22 cellular contexts compared by ENCODE assay signal in genomic region chr19:50536662-50537305, GRCh38. TPM values are rescaled to one million over a fixed set of nuclear protein-coding genes. Genes with fewer than 3 reads are reported as not detected.
DNase-seq lines count a peak whose midpoint lies in the region; ATAC-seq, FAIRE-seq and TF ChIP-seq lines count a peak whose summit lies in the region.
"Had no signal": no experiment of that assay in that cellular context is flagged by ENCODE, and none has a peak within 500 bp of the region (broad histone marks: within the 10 kb centered on the region; RNA-seq: fewer than 3 reads in every experiment).

No MANE protein-coding gene starts in this region.

- H3K4me1 Mint-ChIP-seq in activated naive CD8-positive, alpha-beta T cell treated with anti-CD3 and anti-CD28 coated beads, Interleukin-2, amount 50 U/mL, for 24 hours, result peaks cover 3% of the 10 kb centered on the region
- H3K4me1 Mint-ChIP-seq: activated CD4-positive, alpha-beta T cell treated with anti-CD3 and anti-CD28 coated beads for 36 hours; CD4-positive, alpha-beta memory T cell had no signal

- H4K20me1 ChIP-seq in Karpas-422 (ENCODE audit: insufficient read depth, low read depth, low read length) (no peaks in the 10 kb centered on the region), K562 (replicated peaks; ENCODE audit: control insufficient read depth, insufficient read depth, low read length) (peaks cover 2% of the 10 kb centered on the region; the same call in 1 of the 2 replicates)

- H2AFZ ChIP-seq in Karpas-422 (ENCODE audit: low read length) (no peak overlapping the region), K562 (ENCODE audit: low read depth, low read length) (no peak overlapping the region)

- TF ChIP-seq CTCF in BJ (IDR thresholded peaks at IDR 0.05; ENCODE audit: insufficient read depth, low read depth, low read length), result 0 out of 2 replicates have a peak, but pooled peaks have one; percentile 1
- TF ChIP-seq CTCF in K562 (IDR thresholded peaks at IDR 0.05 in 2 of 3, conservative IDR thresholded peaks at IDR 0.05 in 1 of 3; ENCODE audit: insufficient read depth in 2 of 3, low read depth in 1 of 3, low read length in 3 of 3), result peak; percentile 31 to 48 (median 40); a peak in 4 of 6 replicates
- TF ChIP-seq CTCF in lower leg skin (IDR thresholded peaks at IDR 0.05), result no peak

- no peak overlapping the region for H3K27ac Mint-ChIP-seq in activated naive CD8-positive, alpha-beta T cell treated with anti-CD3 and anti-CD28 coated beads, Interleukin-2, amount 50 U/mL, for 24 hours
- H3K27ac Mint-ChIP-seq: activated CD4-positive, alpha-beta T cell treated with anti-CD3 and anti-CD28 coated beads for 36 hours; activated naive CD4-positive, alpha-beta T cell treated with anti-CD3 and anti-CD28 coated beads for 36 hours; CD4-positive, alpha-beta memory T cell had no signal

- H3K27me3 ChIP-seq in BJ (ENCODE audit: control insufficient read depth, insufficient read depth, low read length) (no peaks in the 10 kb centered on the region), Karpas-422 (ENCODE audit: low read length) (no peaks in the 10 kb centered on the region; the same call in 1 of the 2 replicates), K562 (ENCODE audit: control insufficient read depth in 2 of 2, insufficient read depth in 2 of 2, low read length in 2 of 2) (peaks cover 0 to 5% of the 10 kb centered on the region in 2 experiments; a peak in 1 of 5 replicates)
- H3K27me3 ChIP-seq: cardiac muscle cell, upper lobe of left lung had no signal

- WGBS in K562 (ENCODE audit: insufficient coverage, low coverage, missing lambda C conversion rate), result 57% methylated on average over 16 of the region's 16 CpGs
- 83 to 89% methylated on average over 16 of the region's 16 CpGs for WGBS in lower leg skin, 2 donors

- TF ChIP-seq EP300 in K562 (IDR thresholded peaks at IDR 0.05; ENCODE audit: low read length), result no peak

- no peak overlapping the region for H3K4me3 ChIP-seq in BJ (ENCODE audit: low read depth, low read length)
- H3K4me3 ChIP-seq in Karpas-422 (ENCODE audit: low read length), result no peak overlapping the region
- no peak overlapping the region for H3K4me3 ChIP-seq in K562
- H3K4me3 ChIP-seq in lower leg skin (ENCODE audit: low read depth, poor library complexity, severe bottlenecking), result no peak overlapping the region
- H3K4me3 ChIP-seq: cardiac muscle cell, psoas muscle, upper lobe of left lung had no signal

- no peaks in the 10 kb centered on the region for H3K36me3 Mint-ChIP-seq in activated naive CD8-positive, alpha-beta T cell treated with anti-CD3 and anti-CD28 coated beads, Interleukin-2, amount 50 U/mL, for 24 hours (ENCODE audit: low read depth)
- H3K36me3 Mint-ChIP-seq: CD4-positive, alpha-beta memory T cell had no signal

- H3K9me3 Mint-ChIP-seq in activated naive CD8-positive, alpha-beta T cell treated with anti-CD3 and anti-CD28 coated beads, Interleukin-2, amount 50 U/mL, for 24 hours, result no peaks in the 10 kb centered on the region

- H3K79me2 ChIP-seq in Karpas-422 (ENCODE audit: low read length) (no peaks in the 10 kb centered on the region), K562 (ENCODE audit: control insufficient read depth, insufficient read depth, low read length) (no peaks in the 10 kb centered on the region)

- TF ChIP-seq POLR2A in K562 (conservative IDR thresholded peaks at IDR 0.05) (no peak), lower leg skin (IDR thresholded peaks at IDR 0.05) (no peak)

- DNase-seq in BJ (ENCODE audit: low read depth) (no peak), Karpas-422 (peak; percentile 65), K562 (ENCODE audit: extremely low read depth in 1 of 4, low spot score in 3 of 4) (no peak), left lobe of liver (ENCODE audit: low spot score) (no peak), NAMALWA (ENCODE audit: low spot score) (no peak), lower leg skin (ENCODE audit: low spot score in 2 of 2) (no peak)
- DNase-seq in activated naive CD8-positive, alpha-beta T cell treated with anti-CD3 and anti-CD28 coated beads, Interleukin-2, amount 50 U/mL, for 24 hours, result no peak
- DNase-seq: 8988T; activated CD4-positive, alpha-beta T cell treated with anti-CD3 and anti-CD28 coated beads for 36 hours; activated naive CD4-positive, alpha-beta T cell treated with anti-CD3 and anti-CD28 coated beads for 36 hours; glutamatergic neuron; NK-92 treated with Interleukin-12 subunit alpha and Interleukin-12 subunit beta, amount 100 ng/mL, for 24 hours; psoas muscle; T-helper 1 cell had no signal

- H3K9me2 ChIP-seq in Karpas-422 (replicated peaks; ENCODE audit: insufficient read depth, low read length), result no peaks in the 10 kb centered on the region

- TF ChIP-seq RAD21 in K562 (CRISPR knock-in tag; conservative IDR thresholded peaks at IDR 0.05 in 1 of 2, IDR thresholded peaks at IDR 0.05 in 1 of 2), result no peak

- no peak overlapping the region for H3K4me3 Mint-ChIP-seq in activated naive CD8-positive, alpha-beta T cell treated with anti-CD3 and anti-CD28 coated beads, Interleukin-2, amount 50 U/mL, for 24 hours
- H3K4me3 Mint-ChIP-seq: activated CD4-positive, alpha-beta T cell treated with anti-CD3 and anti-CD28 coated beads for 36 hours; activated naive CD4-positive, alpha-beta T cell treated with anti-CD3 and anti-CD28 coated beads for 36 hours; CD4-positive, alpha-beta memory T cell had no signal

- ATAC-seq in K562 (peak; percentile 59), left lobe of liver (peak; percentile 19), GM21528 (IDR thresholded peaks at IDR 0.05; ENCODE audit: low FRiP score, unreplicated experiment) (no peak)
- ATAC-seq in activated naive CD8-positive, alpha-beta T cell treated with anti-CD3 and anti-CD28 coated beads, Interleukin-2, amount 50 U/mL, for 24 hours, result no peak

- intact Hi-C loops in K562 (cut with micrococcal nuclease), result loop anchor here (1.0 to 10.0 kb wide), 6 partner anchors 20 to 386 kb away; no protein-coding TSS in a partner anchor
- intact Hi-C loops in lower leg skin (cut with DNase I; ENCODE audit: low total_unique reads), result no loop called here

- no peaks in the 10 kb centered on the region for H3K9me1 ChIP-seq in K562 (ENCODE audit: control insufficient read depth, insufficient read depth, low read length)

- CTCF ChIA-PET in BJ (lab: Yijun Ruan, JAX) (interaction anchor here (0.7 to 3.9 kb wide), 13 partner anchors 8 to 386 kb away, joined by 3 to 37 read pairs (median 9); partner anchors contain the start of gene JOSD2), K562 (lab: Yijun Ruan, JAX; ENCODE audit: low intra/inter-chr PET ratio) (interaction anchor here (0.7 to 1.8 kb wide), 4 partner anchors 122 to 247 kb away, joined by 3 to 12 read pairs (median 4); no protein-coding TSS in a partner anchor)

- H3K4me1 ChIP-seq in Karpas-422 (ENCODE audit: low read length), result no peaks in the 10 kb centered on the region
- H3K4me1 ChIP-seq in K562 (replicated peaks in 1 of 2; ENCODE audit: control insufficient read depth in 2 of 2, insufficient read depth in 2 of 2, low read length in 2 of 2), result peaks cover 0 to 3% of the 10 kb centered on the region in 2 experiments; a peak in 1 of 5 replicates
- H3K4me1 ChIP-seq: psoas muscle, upper lobe of left lung had no signal

- H3K27me3 Mint-ChIP-seq in activated naive CD8-positive, alpha-beta T cell treated with anti-CD3 and anti-CD28 coated beads, Interleukin-2, amount 50 U/mL, for 24 hours, result peaks cover 21% of the 10 kb centered on the region

- no peaks in the 10 kb centered on the region for H3K36me3 ChIP-seq in BJ (ENCODE audit: control insufficient read depth, insufficient read depth, low read length)
- H3K36me3 ChIP-seq in Karpas-422 (ENCODE audit: insufficient read depth, low read length), result no peaks in the 10 kb centered on the region
- H3K36me3 ChIP-seq in K562 (ENCODE audit: control insufficient read depth, insufficient read depth, low read length), result no peaks in the 10 kb centered on the region
- H3K36me3 ChIP-seq: cardiac muscle cell, neutrophil, upper lobe of left lung had no signal

- H3K27ac ChIP-seq in Karpas-422 (ENCODE audit: low read length), result no peak overlapping the region
- H3K27ac ChIP-seq in K562 (ENCODE audit: extremely low read depth, low read depth, low read length), result no peak overlapping the region
- H3K27ac ChIP-seq: cardiac muscle cell, neutrophil, psoas muscle, upper lobe of left lung had no signal

- POLR2A ChIA-PET in BJ (lab: Charles Lee), result no interaction called here
- POLR2A ChIA-PET in K562 (lab: Yijun Ruan, JAX), result interaction anchor here (0.8 to 1.0 kb wide), 2 partner anchors 25 to 373 kb away, joined by 3 read pairs; no protein-coding TSS in a partner anchor

- H3K4me2 ChIP-seq in Karpas-422 (ENCODE audit: low read depth, low read length, poor library complexity, severe bottlenecking), result no peak overlapping the region
- no peak overlapping the region for H3K4me2 ChIP-seq in K562 (ENCODE audit: insufficient read depth, low read length)

- FAIRE-seq in K562 (lab: Jason Lieb, UNC), result no peak
- FAIRE-seq: RCC 7860 had no signal

- in situ Hi-C loops in K562 (cut with MboI), result loop anchor here (10.0 kb wide), 1 partner anchor 378 kb away; the partner anchor contains the start of gene KLK4

- no TSS peak for BruUV-seq in K562 (replicated peaks; lab: Mats Ljungman, UMichigan)

- H3K9ac ChIP-seq in Karpas-422 (ENCODE audit: low read length) (no peak overlapping the region), K562 (ENCODE audit: insufficient read depth in 1 of 2, low read depth in 2 of 2, low read length in 2 of 2) (no peak overlapping the region)

- H3K9me3 ChIP-seq in Karpas-422 (ENCODE audit: low read length) (peaks cover 6% of the 10 kb centered on the region), K562 (replicated peaks; ENCODE audit: control insufficient read depth, insufficient read depth, low read depth, low read length) (peaks cover 3% of the 10 kb centered on the region)
- H3K9me3 ChIP-seq: psoas muscle had no signal

RNA-seq across cellular contexts. Expression of gene ASPDH, which starts 23.1 kb away (rescaled TPM):
- polyA plus RNA-seq in BJ (2011; rRNA removed) (not detected in 2 replicates), K562 (2011; rRNA removed) (not detected in 2 replicates), K562 (2014; fragmentation: Illumina TruSeq; extraction: Trizol) (not detected in 2 replicates), K562 (2014; fragmentation: Nextera tagmentation; extraction: Ambion mirVana) (not detected), K562 (2014; rRNA removed) (not detected in 2 replicates)
- not detected in 2 replicates for polyA minus RNA-seq in BJ (2011; rRNA and poly(A)+ RNA removed)
- total RNA-seq in Karpas-422 (2014; rRNA removed; shearing (Covaris generic); ENCODE audit: low replicate concordance), result not detected in 2 replicates
- total RNA-seq in K562 (2011; cell fraction: chromatin; rRNA removed; ENCODE audit: low replicate concordance), result not detected in 2 replicates
- total RNA-seq in K562 (2011; cell fraction: nucleolus; rRNA removed), result not detected in 2 replicates
- total RNA-seq in K562 (2011; cell fraction: nucleoplasm; rRNA removed), result not detected in 2 replicates
- total RNA-seq in K562 (2014; rRNA removed) (not detected in 2 replicates), K562 (2014; rRNA removed; fragmentation: Illumina TruSeq; extraction: Trizol) (not detected in 2 replicates), K562 (2015; rRNA removed; fragmentation: Illumina TruSeq; extraction: Trizol) (not detected in 2 replicates), K562 (2021) (not detected in 2 replicates), left lobe of liver (61.1 TPM), lower leg skin (not detected)
- polyA plus RNA-seq in K562 (2011; cell fraction: cytosol; rRNA removed), result not detected in 2 replicates
- not detected in 2 replicates for polyA plus RNA-seq in K562 (2011; cell fraction: nucleus; rRNA removed)
- polyA plus RNA-seq in K562 (2012), result 0.39 and 0.40 TPM in 2 replicates
- polyA minus RNA-seq in K562 (2011; rRNA and poly(A)+ RNA removed), result not detected in 2 replicates
- not detected in 2 replicates for polyA minus RNA-seq in K562 (2011; cell fraction: cytosol; rRNA and poly(A)+ RNA removed)
- not detected in 2 replicates for polyA minus RNA-seq in K562 (2011; cell fraction: nucleus; rRNA and poly(A)+ RNA removed)
- total RNA-seq: activated CD4-positive, alpha-beta T cell treated with anti-CD3 and anti-CD28 coated beads for 36 hours; activated naive CD4-positive, alpha-beta T cell treated with anti-CD3 and anti-CD28 coated beads for 36 hours; cardiac muscle cell; CD4-positive, alpha-beta memory T cell; dermis microvascular lymphatic vessel endothelial cell; psoas muscle; SK-MEL-5; upper lobe of left lung had no signal
- polyA plus RNA-seq: cardiac muscle cell; CD4-positive, alpha-beta memory T cell; psoas muscle had no signal

RNA-seq across cellular contexts. Expression of gene JOSD2, which starts 25.8 kb away (rescaled TPM):
- polyA plus RNA-seq in BJ (2011; rRNA removed) (39.0 and 44.9 TPM in 2 replicates), K562 (2011; rRNA removed) (3.3 and 3.8 TPM in 2 replicates), K562 (2014; fragmentation: Illumina TruSeq; extraction: Trizol) (1.3 and 3.3 TPM in 2 replicates), K562 (2014; fragmentation: Nextera tagmentation; extraction: Ambion mirVana) (under 1 TPM; 0.06 to 0.95 TPM), K562 (2014; rRNA removed) (12.5 and 14.4 TPM in 2 replicates)
- 3.7 and 3.9 TPM in 2 replicates for polyA minus RNA-seq in BJ (2011; rRNA and poly(A)+ RNA removed)
- 15.8 and 42.3 TPM in 2 replicates for total RNA-seq in Karpas-422 (2014; rRNA removed; shearing (Covaris generic); ENCODE audit: low replicate concordance)
- total RNA-seq in K562 (2011; cell fraction: chromatin; rRNA removed; ENCODE audit: low replicate concordance), result 2.5 TPM in 1 of 2 replicates, not detected in the other
- 1.2 and 1.8 TPM in 2 replicates for total RNA-seq in K562 (2011; cell fraction: nucleolus; rRNA removed)
- total RNA-seq in K562 (2011; cell fraction: nucleoplasm; rRNA removed), result 3.2 and 4.7 TPM in 2 replicates
- total RNA-seq in K562 (2014; rRNA removed) (12.0 and 15.5 TPM in 2 replicates), K562 (2014; rRNA removed; fragmentation: Illumina TruSeq; extraction: Trizol) (0.55 and 0.61 TPM in 2 replicates), K562 (2015; rRNA removed; fragmentation: Illumina TruSeq; extraction: Trizol) (3.1 and 4.5 TPM in 2 replicates), K562 (2021) (13.6 and 17.8 TPM in 2 replicates), left lobe of liver (22.8 TPM), lower leg skin (10 to 100 TPM in 3 of 4 donors, 1 to 10 TPM in 1; 8.5 to 25.0 (median 21.2) TPM)
- polyA plus RNA-seq in K562 (2011; cell fraction: cytosol; rRNA removed), result 7.6 and 42.8 TPM in 2 replicates
- 3.9 and 12.6 TPM in 2 replicates for polyA plus RNA-seq in K562 (2011; cell fraction: nucleus; rRNA removed)
- polyA plus RNA-seq in K562 (2012), result 10.4 and 14.8 TPM in 2 replicates
- polyA minus RNA-seq in K562 (2011; rRNA and poly(A)+ RNA removed), result 0.32 and 0.66 TPM in 2 replicates
- 4.2 and 5.2 TPM in 2 replicates for polyA minus RNA-seq in K562 (2011; cell fraction: cytosol; rRNA and poly(A)+ RNA removed)
- polyA minus RNA-seq in K562 (2011; cell fraction: nucleus; rRNA and poly(A)+ RNA removed), result 1.8 and 3.6 TPM in 2 replicates

RNA-seq across cellular contexts. Expression of gene LRRC4B, which starts 31.5 kb away (rescaled TPM):
- 0.04 and 0.06 TPM in 2 replicates for polyA plus RNA-seq in BJ (2011; rRNA removed)
- polyA minus RNA-seq in BJ (2011; rRNA and poly(A)+ RNA removed), result 0.09 TPM in 1 of 2 replicates, not detected in the other
- total RNA-seq in Karpas-422 (2014; rRNA removed; shearing (Covaris generic); ENCODE audit: low replicate concordance), result not detected in 2 replicates
- 1.8 and 10.9 TPM in 2 replicates for total RNA-seq in K562 (2011; cell fraction: chromatin; rRNA removed; ENCODE audit: low replicate concordance)
- total RNA-seq in K562 (2011; cell fraction: nucleolus; rRNA removed), result 7.1 and 16.3 TPM in 2 replicates
- total RNA-seq in K562 (2011; cell fraction: nucleoplasm; rRNA removed), result 5.1 and 6.8 TPM in 2 replicates
- total RNA-seq in K562 (2014; rRNA removed), result 2.9 TPM in 2 replicates
- total RNA-seq in K562 (2014; rRNA removed; fragmentation: Illumina TruSeq; extraction: Trizol), result 0.10 and 0.18 TPM in 2 replicates
- 1.1 TPM in 2 replicates for total RNA-seq in K562 (2015; rRNA removed; fragmentation: Illumina TruSeq; extraction: Trizol)
- 9.5 and 9.6 TPM in 2 replicates for total RNA-seq in K562 (2021)
- 3.0 and 4.0 TPM in 2 replicates for polyA plus RNA-seq in K562 (2011; rRNA removed)
- 3.9 and 17.2 TPM in 2 replicates for polyA plus RNA-seq in K562 (2011; cell fraction: cytosol; rRNA removed)
- 2.5 and 6.6 TPM in 2 replicates for polyA plus RNA-seq in K562 (2011; cell fraction: nucleus; rRNA removed)
- 4.6 and 8.7 TPM in 2 replicates for polyA plus RNA-seq in K562 (2012)
- polyA plus RNA-seq in K562 (2014; fragmentation: Illumina TruSeq; extraction: Trizol), result 0.21 and 2.7 TPM in 2 replicates
- polyA plus RNA-seq in K562 (2014; fragmentation: Nextera tagmentation; extraction: Ambion mirVana), result not detected
- polyA plus RNA-seq in K562 (2014; rRNA removed), result 2.0 and 3.1 TPM in 2 replicates
- 1.5 and 2.8 TPM in 2 replicates for polyA minus RNA-seq in K562 (2011; rRNA and poly(A)+ RNA removed)
- 15.2 and 16.2 TPM in 2 replicates for polyA minus RNA-seq in K562 (2011; cell fraction: cytosol; rRNA and poly(A)+ RNA removed)
- polyA minus RNA-seq in K562 (2011; cell fraction: nucleus; rRNA and poly(A)+ RNA removed), result 1.9 and 2.2 TPM in 2 replicates
- total RNA-seq in left lobe of liver, result 0.53 TPM
- 1 to 10 TPM in 1 of 4 donors, under 1 TPM in 3; 0.23 to 1.8 (median 0.35) TPM for total RNA-seq in lower leg skin
- total RNA-seq: activated CD4-positive, alpha-beta T cell treated with anti-CD3 and anti-CD28 coated beads for 36 hours; activated naive CD4-positive, alpha-beta T cell treated with anti-CD3 and anti-CD28 coated beads for 36 hours; CD4-positive, alpha-beta memory T cell; dermis microvascular lymphatic vessel endothelial cell had no signal

Comparison
In these comparisons a context has a peak if more than half of its experiments do, and no peak if none do; other contexts are left out.
1. CTCF ChIP-seq: peak in BJ (single experiment) and K562 (3 of 3); none in lower leg skin (0 of 3).
2. ATAC-seq: peak in K562 (single experiment) and left lobe of liver (single experiment); none in GM21528 (single experiment) and activated naive CD8-positive, alpha-beta T cell treated with anti-CD3 and anti-CD28 coated beads, Interleukin-2, amount 50 U/mL, for 24 hours (single experiment).
3. RNA of gene ASPDH, which starts 23.1 kb away (total RNA-seq): 61.1 TPM in left lobe of liver (single experiment); not detected in Karpas-422, not detected in K562 and not detected in lower leg skin; every median in the first group is over 10 times any median in the second.